9 cellular contexts compared by ENCODE assay signal in the genomic region with DNA sequence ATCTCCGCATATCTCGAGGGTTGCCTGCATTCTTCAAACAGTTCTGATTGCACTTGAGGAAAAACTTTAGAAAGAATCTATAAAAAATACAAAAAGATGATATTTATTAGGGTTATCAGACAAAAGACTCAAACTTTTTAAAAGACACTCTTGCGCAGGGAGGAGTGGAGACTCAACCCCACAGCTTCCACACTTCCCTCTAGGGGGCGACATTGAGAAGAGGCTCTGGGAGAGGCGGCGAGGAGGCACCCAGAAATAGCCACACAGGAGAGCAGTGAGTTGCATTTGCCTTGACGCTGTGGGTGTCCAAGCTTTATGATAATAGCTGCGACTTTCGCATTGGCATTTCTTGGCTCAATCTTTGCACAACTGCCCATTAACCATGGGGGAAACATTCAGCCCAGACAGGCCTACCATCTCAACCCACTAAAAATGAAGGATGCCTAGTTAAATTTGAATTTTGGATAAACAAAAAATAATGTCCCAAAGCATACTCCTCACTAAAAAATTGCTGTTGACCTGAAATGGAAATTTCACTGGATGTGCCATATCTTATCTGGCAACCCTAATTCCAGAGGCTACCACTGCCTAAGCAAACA.
DNase-seq lines count a peak whose midpoint lies in the region; ATAC-seq and FAIRE-seq lines count a peak whose summit lies in the region.
"Had no signal": no experiment of that assay in that cellular context is flagged by ENCODE, and none has a peak within 500 bp of the region (broad histone marks: within the 10 kb centered on the region; RNA-seq: fewer than 3 reads in every experiment).

No MANE protein-coding gene starts in this region.

- no peaks in the 10 kb centered on the region for H3K27me3 Mint-ChIP-seq in activated T-cell treated with anti-CD3 and anti-CD28 coated beads, Interleukin-2, amount 50 U/mL, for 4 hours (ENCODE audit: low read depth)
- peaks cover 0 to 7% (median 4%) of the 10 kb centered on the region in 5 donors for H3K27me3 Mint-ChIP-seq in naive thymus-derived CD8-positive, alpha-beta T cell

- no peak overlapping the region for H3K4me3 Mint-ChIP-seq in activated T-cell treated with anti-CD3 and anti-CD28 coated beads, Interleukin-2, amount 50 U/mL, for 4 hours
- no peak overlapping the region for H3K4me3 Mint-ChIP-seq in naive thymus-derived CD8-positive, alpha-beta T cell
- H3K4me3 Mint-ChIP-seq: stimulated activated naive B cell treated with anti-CD40 and anti-IgM and Interleukin-4, amounts not matched to agents 10 μg/mL and 1 μg/mL and 100 μg/mL, for 72 hours had no signal

- no peak for FAIRE-seq in frontal cortex (lab: Jason Lieb, UNC)

- no peaks in the 10 kb centered on the region for H3K4me1 Mint-ChIP-seq in activated T-cell treated with anti-CD3 and anti-CD28 coated beads, Interleukin-2, amount 50 U/mL, for 4 hours (ENCODE audit: low read depth)
- no peaks in the 10 kb centered on the region for H3K4me1 Mint-ChIP-seq in naive thymus-derived CD8-positive, alpha-beta T cell
- H3K4me1 Mint-ChIP-seq: stimulated activated naive B cell treated with anti-CD40 and anti-IgM and Interleukin-4, amounts not matched to agents 10 μg/mL and 1 μg/mL and 100 μg/mL, for 72 hours had no signal

- H3K36me3 Mint-ChIP-seq in activated T-cell treated with anti-CD3 and anti-CD28 coated beads, Interleukin-2, amount 50 U/mL, for 4 hours (ENCODE audit: insufficient read depth) = no peaks in the 10 kb centered on the region
- no peaks in the 10 kb centered on the region for H3K36me3 Mint-ChIP-seq in naive thymus-derived CD8-positive, alpha-beta T cell
- H3K36me3 Mint-ChIP-seq: stimulated activated naive B cell treated with anti-CD40 and anti-IgM and Interleukin-4, amounts not matched to agents 10 μg/mL and 1 μg/mL and 100 μg/mL, for 72 hours had no signal

- POLR2A ChIA-PET in naive thymus-derived CD8-positive, alpha-beta T cell (lab: Charles Lee) = no interaction called here

- H3K9me3 Mint-ChIP-seq in activated T-cell treated with anti-CD3 and anti-CD28 coated beads, Interleukin-2, amount 50 U/mL, for 4 hours = no peaks in the 10 kb centered on the region
- H3K9me3 Mint-ChIP-seq in naive thymus-derived CD8-positive, alpha-beta T cell = no peaks in the 10 kb centered on the region
- H3K9me3 Mint-ChIP-seq: stimulated activated naive B cell treated with anti-CD40 and anti-IgM and Interleukin-4, amounts not matched to agents 10 μg/mL and 1 μg/mL and 100 μg/mL, for 72 hours had no signal

- peak overlapping the region in 1 of 10 donors; percentile 67 for H3K27ac Mint-ChIP-seq in naive thymus-derived CD8-positive, alpha-beta T cell
- H3K27ac Mint-ChIP-seq: stimulated activated naive B cell treated with anti-CD40 and anti-IgM and Interleukin-4, amounts not matched to agents 10 μg/mL and 1 μg/mL and 100 μg/mL, for 72 hours had no signal

- DNase-seq in ELF-1 (ENCODE audit: low read depth, low spot score) (peak; percentile 55), Kasumi-1 (lab: John Stamatoyannopoulos, UW) (peak; percentile 24 to 46), NCI-H1694 (lab: John Stamatoyannopoulos, UW) (no peak), DMS79 treated with DMSO at 0.1 percent for 48 hours (lab: John Stamatoyannopoulos, UW) (no peak), frontal cortex (ENCODE audit: low spot score in 2 of 2) (no peak), NCI-H2171 treated with DMSO at 0.1 percent for 48 hours (lab: John Stamatoyannopoulos, UW) (no peak)
- DNase-seq in activated T-cell treated with anti-CD3 and anti-CD28 coated beads, Interleukin-2, amount 50 U/mL, for 4 hours = no peak
- peak in 6 of 10 donors; percentile 10 to 37 (median 24) for DNase-seq in naive thymus-derived CD8-positive, alpha-beta T cell
- DNase-seq: stimulated activated naive B cell treated with anti-CD40 and anti-IgM and Interleukin-4, amounts not matched to agents 10 μg/mL and 1 μg/mL and 100 μg/mL, for 72 hours had no signal

- ATAC-seq in activated T-cell treated with anti-CD3 and anti-CD28 coated beads, Interleukin-2, amount 50 U/mL, for 4 hours = peak; percentile 61 to 69
- ATAC-seq in naive thymus-derived CD8-positive, alpha-beta T cell = no peak

Comparison
In these comparisons a context has a peak if more than half of its experiments do, and no peak if none do; other contexts are left out.
1. DNase-seq: peak in ELF-1 (single experiment), Kasumi-1 (2 of 2) and naive thymus-derived CD8-positive, alpha-beta T cell (6 of 10); none in activated T-cell treated with anti-CD3 and anti-CD28 coated beads, Interleukin-2, amount 50 U/mL, for 4 hours (single experiment), NCI-H1694 (single experiment), DMS79 treated with DMSO at 0.1 percent for 48 hours (single experiment), frontal cortex (0 of 2) and NCI-H2171 treated with DMSO at 0.1 percent for 48 hours (single experiment).
2. ATAC-seq: peak in activated T-cell treated with anti-CD3 and anti-CD28 coated beads, Interleukin-2, amount 50 U/mL, for 4 hours (2 of 2); none in naive thymus-derived CD8-positive, alpha-beta T cell (0 of 2).